ENCODE assay signal across 21 cellular contexts in the genomic region with DNA sequence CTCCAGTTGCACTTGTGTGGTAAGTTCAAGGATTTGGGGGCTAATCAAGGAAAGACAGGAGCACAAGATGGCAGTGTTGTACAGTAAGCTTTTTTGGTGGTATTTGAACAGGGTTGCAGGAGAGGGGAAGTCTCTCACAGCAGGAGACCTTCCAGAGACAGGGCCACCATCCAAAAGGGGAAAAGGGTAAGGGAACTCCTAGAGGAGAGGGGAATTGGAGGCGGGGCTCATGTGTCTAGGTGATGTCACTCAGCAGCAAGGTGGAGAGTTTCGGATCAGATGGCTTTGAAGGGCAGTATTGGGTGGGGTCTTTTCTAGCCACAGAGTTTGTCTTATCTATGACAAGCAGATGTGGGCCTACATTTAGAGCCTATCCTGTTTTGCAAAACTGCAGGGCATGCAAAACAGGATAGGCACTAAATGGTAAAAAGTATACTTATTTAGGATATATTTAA. TPM values are rescaled to one million over a fixed set of nuclear protein-coding genes. Genes with fewer than 3 reads are reported as not detected.
DNase-seq lines count a peak whose midpoint lies in the region; ATAC-seq and TF ChIP-seq lines count a peak whose summit lies in the region.
"Had no signal": no experiment of that assay in that cellular context is flagged by ENCODE, and none has a peak within 500 bp of the region (broad histone marks: within the 10 kb centered on the region; RNA-seq: fewer than 3 reads in every experiment).

No MANE protein-coding gene starts in this region.

- POLR2A ChIA-PET in HCT116 (lab: Charles Lee): no interaction called here
- POLR2A ChIA-PET in OCI-LY7 (lab: Charles Lee): no interaction called here

- TF ChIP-seq RAD21 in HCT116 (IDR thresholded peaks at IDR 0.05; ENCODE audit: low read depth): peak; percentile 51

- in situ Hi-C loops in brain microvascular endothelial cell (cut with HindIII; ENCODE audit: low pct_ligation_motif_present, low sequenced_read_pairs): no loop called here

- H3K79me2 ChIP-seq in HCT116 (ENCODE audit: insufficient read depth, low read length) (no peaks in the 10 kb centered on the region), OCI-LY7 (ENCODE audit: insufficient read depth, low read depth, low read length) (no peaks in the 10 kb centered on the region)

- RAD21 ChIA-PET in HCT116 (lab: Charles Lee; ENCODE audit: low non-redundant PET in 1 of 2, low total read pairs in 2 of 2, uncharacterized antibody in 2 of 2, unreplicated experiment in 2 of 2): no interaction called here

- BruUV-seq in HCT116 (replicated peaks; lab: Mats Ljungman, UMichigan) (no TSS peak), OCI-LY7 (replicated peaks; lab: Mats Ljungman, UMichigan) (no TSS peak)

- no peak overlapping the region for H3K9ac ChIP-seq in HCT116 (ENCODE audit: low read length)

- no peaks in the 10 kb centered on the region for H3K36me3 ChIP-seq in HCT116 (ENCODE audit: control insufficient read depth in 1 of 2, insufficient read depth in 2 of 2, low read length in 2 of 2)
- H3K36me3 ChIP-seq in OCI-LY7 (ENCODE audit: insufficient read depth, low read length): no peaks in the 10 kb centered on the region
- H3K36me3 ChIP-seq in brain microvascular endothelial cell (replicated peaks): no peaks in the 10 kb centered on the region
- H3K36me3 ChIP-seq: Peyer's patch, vagina had no signal

- H3K4me3 ChIP-seq in HCT116 (replicated peaks in 1 of 2; ENCODE audit: low read depth in 1 of 2, low read length in 2 of 2) (no peak overlapping the region), OCI-LY7 (ENCODE audit: low read depth, low read length, poor library complexity, severe bottlenecking) (no peak overlapping the region), brain microvascular endothelial cell (ENCODE audit: low read depth, low read length) (no peak overlapping the region)
- H3K4me3 ChIP-seq: lung, Peyer's patch, vagina had no signal

- peaks cover 2% of the 10 kb centered on the region for H3K36me3 Mint-ChIP-seq in osteocyte (ENCODE audit: unreplicated experiment)
- H3K36me3 Mint-ChIP-seq: CD8-positive, alpha-beta memory T cell had no signal

- H3K27me3 Mint-ChIP-seq in osteocyte (ENCODE audit: unreplicated experiment): peaks cover 60% of the 10 kb centered on the region

- H3K9me3 Mint-ChIP-seq in osteocyte (ENCODE audit: unreplicated experiment): peaks cover 5% of the 10 kb centered on the region

- CTCF ChIA-PET in HCT116 (lab: Charles Lee): no interaction called here
- CTCF ChIA-PET in OCI-LY7 (lab: Charles Lee; ENCODE audit: unreplicated experiment): no interaction called here

- H3K4me3 Mint-ChIP-seq in osteocyte (ENCODE audit: unreplicated experiment): no peak overlapping the region
- H3K4me3 Mint-ChIP-seq: CD8-positive, alpha-beta memory T cell; stimulated activated naive B cell treated with anti-CD40 and anti-IgM and Interleukin-4, amounts not matched to agents 10 μg/mL and 1 μg/mL and 100 μg/mL, for 72 hours had no signal

- H3K9me2 ChIP-seq in HCT116 (ENCODE audit: insufficient read depth) (no peaks in the 10 kb centered on the region), OCI-LY7 (ENCODE audit: insufficient read depth, low read length) (no peaks in the 10 kb centered on the region)

- no peak overlapping the region for H2AFZ ChIP-seq in HCT116 (ENCODE audit: low read depth, low read length, poor library complexity, severe bottlenecking)
- no peak overlapping the region for H2AFZ ChIP-seq in OCI-LY7 (ENCODE audit: low read length)

- DNase-seq in HCT116 (ENCODE audit: low read depth, low spot score): no peak
- DNase-seq in OCI-LY7 (ENCODE audit: low spot score): no peak
- DNase-seq in brain microvascular endothelial cell: no peak
- no peak for DNase-seq in osteocyte (ENCODE audit: extremely low spot score, unreplicated experiment)
- no peak for DNase-seq in stimulated activated naive CD4-positive, alpha-beta T cell (lab: John Stamatoyannopoulos, UW)
- DNase-seq in DMS153 treated with DMSO at 0.1 percent for 48 hours (lab: John Stamatoyannopoulos, UW; ENCODE audit: unreplicated experiment): no peak
- DNase-seq: activated T-cell treated with anti-CD3 and anti-CD28 coated beads, Interleukin-2, amount 50 U/mL, for 48 hours; CD8-positive, alpha-beta memory T cell; cortex of kidney; GF-D8; GOT3; NCI-H1092 treated with DMSO at 0.1 percent for 48 hours; NCI-H2227 treated with DMSO at 0.1 percent for 48 hours; Peyer's patch; stimulated activated CD4-positive, alpha-beta T cell treated with anti-CD3 and anti-CD28 coated beads, Interleukin-4, amount 100 ng/mL, for 4 hours; stimulated activated naive B cell treated with anti-CD40 and anti-IgM and Interleukin-4, amounts not matched to agents 10 μg/mL and 1 μg/mL and 100 μg/mL, for 72 hours; T-helper 1 cell had no signal

- H3K9me3 ChIP-seq in HCT116 (ENCODE audit: control insufficient read depth in 1 of 2, insufficient read depth in 1 of 2, low read depth in 1 of 2, low read length in 2 of 2) (no peaks in the 10 kb centered on the region), OCI-LY7 (ENCODE audit: low read length) (no peaks in the 10 kb centered on the region)
- H3K9me3 ChIP-seq: Peyer's patch, vagina had no signal

- H3K4me1 ChIP-seq in HCT116 (ENCODE audit: control insufficient read depth in 1 of 2, insufficient read depth in 2 of 2, low read length in 2 of 2): no peaks in the 10 kb centered on the region
- no peaks in the 10 kb centered on the region for H3K4me1 ChIP-seq in OCI-LY7 (ENCODE audit: insufficient read depth, low read length, poor library complexity, severe bottlenecking)
- H3K4me1 ChIP-seq: Peyer's patch, vagina had no signal

- intact Hi-C loops in HCT116 (cut with micrococcal nuclease) (loop anchor here (5.0 to 10.0 kb wide), 3 partner anchors 554 to 842 kb away; a partner anchor contains a TSS), OCI-LY7 (cut with micrococcal nuclease; ENCODE audit: unreplicated experiment) (no loop called here)

- H3K27ac Mint-ChIP-seq in osteocyte (ENCODE audit: unreplicated experiment): no peak overlapping the region
- H3K27ac Mint-ChIP-seq: CD8-positive, alpha-beta memory T cell; stimulated activated naive B cell treated with anti-CD40 and anti-IgM and Interleukin-4, amounts not matched to agents 10 μg/mL and 1 μg/mL and 100 μg/mL, for 72 hours had no signal

- TF ChIP-seq CTCF in HCT116 (IDR thresholded peaks at IDR 0.05 in 2 of 3, conservative IDR thresholded peaks at IDR 0.05 in 1 of 3; ENCODE audit: borderline replicate concordance in 1 of 3, insufficient read depth in 1 of 3, low read depth in 2 of 3, low read length in 2 of 3) (peak in 2 of 3 experiments; percentile 13 to 34; a peak in 1 of 6 replicates), OCI-LY7 (conservative IDR thresholded peaks at IDR 0.05; ENCODE audit: low read length) (0 out of 2 replicates have a peak, but pooled peaks have one; percentile 20), brain microvascular endothelial cell (IDR thresholded peaks at IDR 0.05; ENCODE audit: low read depth, low read length, missing control alignments) (peak; percentile 31), osteocyte (IDR thresholded peaks at IDR 0.05) (peak; percentile 38)

- no peak for TF ChIP-seq POLR2A in HCT116 (IDR thresholded peaks at IDR 0.05; ENCODE audit: borderline replicate concordance, extremely low read depth, insufficient read depth, insufficient read length)

- H3K27ac ChIP-seq in HCT116 (ENCODE audit: low read depth, low read length) (no peak overlapping the region), OCI-LY7 (ENCODE audit: low read depth, low read length, poor library complexity, severe bottlenecking) (no peak overlapping the region), brain microvascular endothelial cell (no peak overlapping the region)
- H3K27ac ChIP-seq: Peyer's patch, vagina had no signal

- H3K27me3 ChIP-seq in HCT116 (ENCODE audit: insufficient read depth, low read length) (no peaks in the 10 kb centered on the region), brain microvascular endothelial cell (replicated peaks) (no peaks in the 10 kb centered on the region)
- H3K27me3 ChIP-seq: Peyer's patch, vagina had no signal

- peaks cover 4% of the 10 kb centered on the region for H3K4me1 Mint-ChIP-seq in osteocyte (ENCODE audit: unreplicated experiment)
- H3K4me1 Mint-ChIP-seq: CD8-positive, alpha-beta memory T cell; stimulated activated naive B cell treated with anti-CD40 and anti-IgM and Interleukin-4, amounts not matched to agents 10 μg/mL and 1 μg/mL and 100 μg/mL, for 72 hours had no signal

- no peak overlapping the region for H3K4me2 ChIP-seq in HCT116 (ENCODE audit: low read length)
- H3K4me2 ChIP-seq in OCI-LY7 (ENCODE audit: low read length): no peak overlapping the region

- H4K20me1 ChIP-seq in HCT116 (ENCODE audit: insufficient read depth) (no peaks in the 10 kb centered on the region), OCI-LY7 (ENCODE audit: insufficient read depth, low read length) (no peaks in the 10 kb centered on the region)

- no peak for ATAC-seq in HCT116
- ATAC-seq in HG03457 (IDR thresholded peaks at IDR 0.05; ENCODE audit: unreplicated experiment): no peak
- ATAC-seq: sciatic nerve; stimulated activated naive B cell treated with anti-CD40 and anti-IgM and Interleukin-4, amounts not matched to agents 10 μg/mL and 1 μg/mL and 100 μg/mL, for 72 hours had no signal

RNA-seq across cellular contexts. Expression of a gene that starts 13.4 kb away (rescaled TPM):
- total RNA-seq in HCT116 (2021; ENCODE audit: unreplicated experiment) (not detected), OCI-LY7 (2022) (0.25 and 0.33 TPM in 2 replicates), osteocyte (0.32 TPM in 1 of 2 replicates, not detected in the other)
- not detected in 2 replicates for polyA plus RNA-seq in HCT116 (2012)
- not detected in 2 replicates for total RNA-seq in OCI-LY7 (2014; rRNA removed; shearing (Covaris generic))
- total RNA-seq: CD8-positive, alpha-beta memory T cell; Peyer's patch had no signal
- polyA plus RNA-seq: CD8-positive, alpha-beta memory T cell had no signal

RNA-seq across cellular contexts. Expression of a gene that starts 15.6 kb away (rescaled TPM):
- 0.22 TPM for total RNA-seq in HCT116 (2021; ENCODE audit: unreplicated experiment)
- polyA plus RNA-seq in HCT116 (2012): not detected in 2 replicates
- total RNA-seq in OCI-LY7 (2014; rRNA removed; shearing (Covaris generic)): not detected in 2 replicates
- total RNA-seq in OCI-LY7 (2022): not detected in 2 replicates
- 87.7 and 102 TPM in 2 replicates for total RNA-seq in osteocyte
- polyA plus RNA-seq: CD8-positive, alpha-beta memory T cell had no signal

Comparison
In these comparisons a context has a peak if more than half of its experiments do, and no peak if none do; other contexts are left out.
1. RNA of a gene that starts 15.6 kb away (total RNA-seq): 87.7 to 102 TPM in osteocyte; 0.22 TPM in HCT116 (single experiment) and not detected in OCI-LY7; every median in the first group is over 10 times any median in the second.
2. Peak in every context shown above with its lines, with median percentiles within 50 percentile points of each other: CTCF ChIP-seq.